1 cellular context compared by ENCODE assay signal in the genomic region with DNA sequence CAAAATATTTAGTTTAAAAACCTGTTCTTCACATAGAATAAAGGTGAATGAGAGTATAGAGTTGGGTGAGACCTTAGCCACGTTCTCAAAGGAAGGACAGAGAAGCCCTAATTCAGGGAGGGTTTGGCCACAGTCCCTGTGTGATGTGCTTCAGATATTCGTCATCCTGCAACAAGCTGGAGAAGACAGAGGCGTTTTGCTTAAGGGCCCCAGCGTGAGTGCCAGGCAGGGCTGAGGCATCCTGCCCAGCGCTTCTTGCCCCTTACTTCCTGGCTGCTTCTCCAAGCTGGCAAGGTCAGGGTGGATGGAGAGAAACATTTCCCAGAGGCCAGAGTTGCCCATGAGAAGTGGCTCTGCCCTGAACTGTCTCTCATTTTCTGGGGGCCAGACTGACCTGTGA.
TF ChIP-seq lines count a peak whose summit lies in the region.

No MANE protein-coding gene starts in this region.

TF ChIP-seq in H1, 55 proteins besides CTCF, POLR2A, EP300 and RAD21:
- TF ChIP-seq BRCA1 (IDR thresholded peaks at IDR 0.05; ENCODE audit: low read depth, low read length) = no peak
- no peak for TF ChIP-seq TAF7 (optimal IDR thresholded peaks at IDR 0.05; ENCODE audit: borderline replicate concordance, low read depth, low read length)
- no peak for TF ChIP-seq ASH2L (IDR thresholded peaks at IDR 0.05; ENCODE audit: low read length)
- no peak for TF ChIP-seq HDAC2 (IDR thresholded peaks at IDR 0.05; ENCODE audit: borderline replicate concordance in 1 of 2, low read depth in 2 of 2, low read length in 2 of 2)
- TF ChIP-seq, protein P1, sequence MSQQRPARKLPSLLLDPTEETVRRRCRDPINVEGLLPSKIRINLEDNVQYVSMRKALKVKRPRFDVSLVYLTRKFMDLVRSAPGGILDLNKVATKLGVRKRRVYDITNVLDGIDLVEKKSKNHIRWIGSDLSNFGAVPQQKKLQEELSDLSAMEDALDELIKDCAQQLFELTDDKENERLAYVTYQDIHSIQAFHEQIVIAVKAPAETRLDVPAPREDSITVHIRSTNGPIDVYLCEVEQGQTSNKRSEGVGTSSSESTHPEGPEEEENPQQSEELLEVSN (IDR thresholded peaks at IDR 0.05) = no peak
- no peak for TF ChIP-seq KDM4A (IDR thresholded peaks at IDR 0.05; ENCODE audit: low read depth, low read length, severe bottlenecking)
- TF ChIP-seq BACH1 (IDR thresholded peaks at IDR 0.05; ENCODE audit: low read length) = no peak
- no peak for TF ChIP-seq EZH2 (IDR thresholded peaks at IDR 0.05; ENCODE audit: low read depth, low read length, severe bottlenecking)
- TF ChIP-seq PHF8 (conservative IDR thresholded peaks at IDR 0.05; ENCODE audit: low read depth, low read length) = no peak
- no peak for TF ChIP-seq CBX5 (IDR thresholded peaks at IDR 0.05; ENCODE audit: low read depth, low read length)
TF ChIP-seq in H1: peak in this region for 0.
